1 cellular context compared by ENCODE assay signal in the genomic region with DNA sequence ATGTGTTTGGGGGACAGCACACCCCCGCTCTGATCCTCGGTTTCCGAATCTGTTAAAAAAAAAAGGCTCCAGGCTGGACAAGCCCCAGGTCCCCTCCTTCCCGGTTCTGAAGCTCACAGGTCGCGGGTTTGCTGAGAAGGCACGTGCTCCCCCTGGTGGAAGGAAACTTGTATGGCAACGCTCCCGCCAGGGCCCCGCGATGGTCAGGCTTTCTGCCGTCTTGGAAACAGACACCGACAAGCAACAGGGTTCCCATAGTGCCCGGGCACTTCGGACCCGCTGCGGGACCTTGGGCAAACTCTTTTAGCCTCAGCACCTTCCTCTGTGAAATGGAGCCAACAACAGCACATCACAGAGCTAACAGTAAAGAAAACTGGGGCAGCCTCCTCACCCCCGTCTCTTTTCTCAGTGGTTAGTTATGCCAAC.
TF ChIP-seq lines count a peak whose summit lies in the region.

No MANE protein-coding gene starts in this region.

TF ChIP-seq in neural cell, 6 proteins besides CTCF, POLR2A, EP300 and RAD21:
- TF ChIP-seq SMC3 (conservative IDR thresholded peaks at IDR 0.05; ENCODE audit: poor library complexity) (peak; percentile 96), EZH2 (IDR thresholded peaks at IDR 0.05; ENCODE audit: borderline replicate concordance, insufficient read depth, low read length, poor library complexity, severe bottlenecking) (no peak), POLR2AphosphoS5 (IDR thresholded peaks at IDR 0.05) (no peak)
